In the genomic region with DNA sequence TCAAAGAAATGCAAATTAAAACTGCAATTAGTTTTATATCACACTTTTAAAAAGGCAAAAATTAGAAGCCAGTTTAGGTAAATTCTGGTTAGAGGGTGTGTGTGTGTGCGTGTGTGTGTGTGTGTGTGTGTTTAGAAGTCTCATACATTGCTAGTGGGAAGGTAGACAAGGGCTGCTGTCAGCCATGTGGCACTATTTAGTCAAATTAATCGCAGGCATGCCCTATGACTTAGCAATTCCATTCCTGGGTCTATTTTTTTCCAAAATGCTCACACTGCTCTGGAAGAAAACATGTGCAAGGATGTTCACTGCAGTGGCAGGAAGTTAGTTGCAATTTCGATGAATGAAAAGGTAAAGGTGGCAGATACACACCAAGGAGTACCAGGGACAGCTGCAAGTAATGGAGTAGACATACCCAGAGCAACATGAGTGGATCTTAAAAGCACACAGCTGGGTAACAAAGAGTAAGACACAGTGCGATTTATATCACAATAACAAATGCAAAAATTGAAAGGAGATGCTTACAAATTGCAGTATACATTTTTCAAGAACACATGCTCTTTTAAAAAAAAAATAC, we compare ENCODE assay signal across 19 cellular contexts. TPM values are rescaled to one million over a fixed set of nuclear protein-coding genes. Genes with fewer than 3 reads are reported as not detected.
DNase-seq lines count a peak whose midpoint lies in the region; ATAC-seq and TF ChIP-seq lines count a peak whose summit lies in the region.
"Had no signal": no experiment of that assay in that cellular context is flagged by ENCODE, and none has a peak within 500 bp of the region (broad histone marks: within the 10 kb centered on the region; RNA-seq: fewer than 3 reads in every experiment).

No MANE protein-coding gene starts in this region.

- intact Hi-C loops in sciatic nerve (cut with DNase I) = no loop called here

- H3K9me3 Mint-ChIP-seq in effector memory CD8-positive, alpha-beta T cell = peaks cover 0 to 2% of the 10 kb centered on the region in 2 donors

- no peak overlapping the region for H3K27ac Mint-ChIP-seq in effector memory CD8-positive, alpha-beta T cell

- DNase-seq in AG09309 (ENCODE audit: low read depth) = peak; percentile 40
- DNase-seq in EL = peak; percentile 26
- peak; percentile 53 for DNase-seq in RPMI7951 (ENCODE audit: low read depth)
- DNase-seq in fibroblast of peridontal ligament (ENCODE audit: extremely low read depth) = peak; percentile 46
- DNase-seq in stimulated activated CD4-positive, alpha-beta T cell treated with anti-CD3 and anti-CD28 coated beads, Interleukin-4, amount 100 ng/mL, for 24 hours = no peak
- no peak for DNase-seq in OCI-M2 (lab: John Stamatoyannopoulos, UW; ENCODE audit: unreplicated experiment)
- no peak for DNase-seq in effector memory CD8-positive, alpha-beta T cell
- no peak for DNase-seq in sciatic nerve (ENCODE audit: low spot score)
- DNase-seq: DMS 273 treated with DMSO at 0.1 percent for 48 hours, NCI-H1048, NCI-H1694, NCI-H446 treated with DMSO at 0.1 percent for 48 hours, NCI-H82, SIG-M5 had no signal

- no peaks in the 10 kb centered on the region for H3K27me3 Mint-ChIP-seq in effector memory CD8-positive, alpha-beta T cell

- no peak overlapping the region for H3K4me3 ChIP-seq in AG09309 (ENCODE audit: control insufficient read depth, low read depth, low read length)
- H3K4me3 ChIP-seq: BLaER1 treated with 17β-estradiol and CSF1 and Interleukin-3, amounts not matched to agents 10 nM and 100 nM; HAP-1; K562 had no signal

- ATAC-seq in effector memory CD8-positive, alpha-beta T cell (replicated peaks) = no peak
- no peak for ATAC-seq in sciatic nerve

- no peak for TF ChIP-seq CTCF in AG09309 (IDR thresholded peaks at IDR 0.05; ENCODE audit: control insufficient read depth, insufficient read depth, low read depth, low read length, missing control alignments)

- H3K36me3 Mint-ChIP-seq in effector memory CD8-positive, alpha-beta T cell (ENCODE audit: insufficient read depth) = no peaks in the 10 kb centered on the region

- no peaks in the 10 kb centered on the region for H3K4me1 Mint-ChIP-seq in effector memory CD8-positive, alpha-beta T cell (ENCODE audit: low read depth in 2 of 2)

- H3K4me3 Mint-ChIP-seq in effector memory CD8-positive, alpha-beta T cell = no peak overlapping the region

RNA-seq across cellular contexts. Expression of a gene that starts 11.6 kb away (rescaled TPM):
- not detected in 2 replicates for total RNA-seq in RPMI7951 (2014; rRNA removed; shearing (Covaris generic))
- not detected for total RNA-seq in sciatic nerve
- total RNA-seq: A673, Daoy, K562 had no signal

RNA-seq across cellular contexts. Expression of a gene that starts 11.7 kb away (rescaled TPM):
- not detected in 2 replicates for total RNA-seq in RPMI7951 (2014; rRNA removed; shearing (Covaris generic))
- total RNA-seq in sciatic nerve = not detected
- total RNA-seq: A673, Daoy, K562 had no signal

Comparison
In these comparisons a context has a peak if more than half of its experiments do, and no peak if none do; other contexts are left out.
1. DNase-seq: peak in AG09309 (single experiment), EL (single experiment), RPMI7951 (single experiment) and fibroblast of peridontal ligament (single experiment); none in stimulated activated CD4-positive, alpha-beta T cell treated with anti-CD3 and anti-CD28 coated beads, Interleukin-4, amount 100 ng/mL, for 24 hours (single experiment), OCI-M2 (single experiment), effector memory CD8-positive, alpha-beta T cell (0 of 3) and sciatic nerve (single experiment).